8 cellular contexts compared by ENCODE assay signal in the genomic region with DNA sequence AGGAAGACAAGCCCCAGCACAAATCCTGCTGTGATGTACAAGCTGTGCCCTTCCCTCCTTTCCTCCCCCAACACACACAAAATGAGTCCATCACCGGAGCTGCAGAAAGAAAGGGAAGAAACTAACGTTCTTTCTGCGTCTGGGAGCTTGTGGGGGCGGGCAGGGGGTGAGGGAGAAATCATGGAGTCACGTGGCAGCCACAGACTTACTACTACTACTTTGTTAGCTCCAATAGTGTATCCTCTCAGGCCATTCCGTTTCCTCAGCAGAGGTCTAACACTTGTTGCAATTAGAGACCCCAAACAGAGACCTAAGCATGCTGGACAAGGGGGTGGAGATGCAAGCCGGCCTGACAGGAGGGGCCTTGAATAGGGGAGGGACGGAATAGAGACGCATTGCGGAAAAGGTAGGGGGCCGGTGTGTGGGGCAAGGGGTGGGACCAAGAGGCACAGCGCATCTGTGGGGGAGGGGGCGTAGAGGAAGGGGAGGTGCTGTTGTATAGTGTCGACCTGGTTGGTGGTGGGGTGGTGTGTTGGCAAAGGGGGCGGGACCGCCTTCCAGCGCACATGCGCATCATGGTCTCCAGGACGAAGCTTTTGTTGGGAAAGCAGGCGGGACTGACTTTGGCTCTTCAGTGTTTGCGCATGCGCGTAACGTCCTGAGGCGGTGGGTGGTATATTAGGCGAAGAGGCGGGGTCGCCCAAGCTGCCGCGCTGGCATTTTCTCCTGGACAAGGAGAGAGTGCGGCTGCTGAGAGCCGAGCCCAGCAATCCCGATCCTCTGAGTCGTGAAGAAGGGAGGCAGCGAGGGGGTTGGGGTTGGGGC. TPM values are rescaled to one million over a fixed set of nuclear protein-coding genes. Genes with fewer than 3 reads are reported as not detected.
DNase-seq lines count a peak whose midpoint lies in the region; ATAC-seq and TF ChIP-seq lines count a peak whose summit lies in the region.

A gene with protein sequence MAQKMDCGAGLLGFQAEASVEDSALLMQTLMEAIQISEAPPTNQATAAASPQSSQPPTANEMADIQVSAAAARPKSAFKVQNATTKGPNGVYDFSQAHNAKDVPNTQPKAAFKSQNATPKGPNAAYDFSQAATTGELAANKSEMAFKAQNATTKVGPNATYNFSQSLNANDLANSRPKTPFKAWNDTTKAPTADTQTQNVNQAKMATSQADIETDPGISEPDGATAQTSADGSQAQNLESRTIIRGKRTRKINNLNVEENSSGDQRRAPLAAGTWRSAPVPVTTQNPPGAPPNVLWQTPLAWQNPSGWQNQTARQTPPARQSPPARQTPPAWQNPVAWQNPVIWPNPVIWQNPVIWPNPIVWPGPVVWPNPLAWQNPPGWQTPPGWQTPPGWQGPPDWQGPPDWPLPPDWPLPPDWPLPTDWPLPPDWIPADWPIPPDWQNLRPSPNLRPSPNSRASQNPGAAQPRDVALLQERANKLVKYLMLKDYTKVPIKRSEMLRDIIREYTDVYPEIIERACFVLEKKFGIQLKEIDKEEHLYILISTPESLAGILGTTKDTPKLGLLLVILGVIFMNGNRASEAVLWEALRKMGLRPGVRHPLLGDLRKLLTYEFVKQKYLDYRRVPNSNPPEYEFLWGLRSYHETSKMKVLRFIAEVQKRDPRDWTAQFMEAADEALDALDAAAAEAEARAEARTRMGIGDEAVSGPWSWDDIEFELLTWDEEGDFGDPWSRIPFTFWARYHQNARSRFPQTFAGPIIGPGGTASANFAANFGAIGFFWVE (plus strand): TSS at position 703 of the 825 bp plus-strand sequence. CDS start 682 bp downstream, outside the sequence.

- peak within 1 kb of the TSS; percentile 78 for H3K27ac Mint-ChIP-seq in CD4-positive, alpha-beta T cell

- intact Hi-C loops in CD4-positive, alpha-beta T cell (cut with DNase I, micrococcal nuclease) = loop anchor here in 1 of 2 experiments (5.0 kb wide), 1 partner anchor 369 kb away; no protein-coding TSS in a partner anchor

- peak within 1 kb of the TSS; percentile 71 for H3K4me3 ChIP-seq in mucosa of stomach (ENCODE audit: low read length)

- no peak for TF ChIP-seq CTCF in CD4-positive, alpha-beta T cell (IDR thresholded peaks at IDR 0.05)

- H3K4me3 Mint-ChIP-seq in CD4-positive, alpha-beta T cell = peak within 1 kb of the TSS; percentile 95

- POLR2A ChIA-PET in CD4-positive, alpha-beta T cell (lab: Charles Lee) = interaction anchor here (0.7 to 2.4 kb wide), 3 partner anchors 9 to 369 kb away, joined by 3 to 8 read pairs (median 3); a partner anchor contains a TSS

- H3K9ac ChIP-seq in mucosa of stomach (ENCODE audit: low read length) = peak within 1 kb of the TSS; percentile 92

- CTCF ChIA-PET in CD4-positive, alpha-beta T cell (lab: Charles Lee) = no interaction called here

- peaks cover 28% of the 10 kb centered on the region for H3K4me1 Mint-ChIP-seq in CD4-positive, alpha-beta T cell (ENCODE audit: low read depth)

- no peaks in the 10 kb centered on the region for H3K9me3 Mint-ChIP-seq in CD4-positive, alpha-beta T cell

- peak within 1 kb of the TSS; percentile 41 for H3K27ac ChIP-seq in CD4-positive, alpha-beta T cell (ENCODE audit: low read depth, low read length)

- peaks cover 9% of the 10 kb centered on the region for H3K4me1 ChIP-seq in mucosa of stomach (ENCODE audit: control insufficient read depth, insufficient read depth, low read length)

- H3K36me3 Mint-ChIP-seq in CD4-positive, alpha-beta T cell (ENCODE audit: low read depth) = peaks cover 10% of the 10 kb centered on the region

- H3K27me3 Mint-ChIP-seq in CD4-positive, alpha-beta T cell = no peaks in the 10 kb centered on the region

- no peaks in the 10 kb centered on the region for H3K36me3 ChIP-seq in mucosa of stomach (ENCODE audit: control insufficient read depth, insufficient read depth, low read length)

- H3K27me3 ChIP-seq in CD4-positive, alpha-beta T cell (ENCODE audit: control insufficient read depth, insufficient read depth, low read length) = no peaks in the 10 kb centered on the region
- H3K27me3 ChIP-seq in mucosa of stomach (ENCODE audit: control insufficient read depth, insufficient read depth, low read length) = no peaks in the 10 kb centered on the region

- no peaks in the 10 kb centered on the region for H3K9me3 ChIP-seq in CD4-positive, alpha-beta T cell (ENCODE audit: control insufficient read depth, low read length)
- H3K9me3 ChIP-seq in mucosa of stomach (ENCODE audit: control insufficient read depth, low read length) = no peaks in the 10 kb centered on the region

- DNase-seq in CD4-positive, alpha-beta T cell = peak; percentile 52 to 74 (median 69)
- DNase-seq in HPDE6-E6E7 (ENCODE audit: extremely low spot score) = peak; percentile 70
- DNase-seq in OCI-M2 (lab: John Stamatoyannopoulos, UW; ENCODE audit: unreplicated experiment) = peak; percentile 83
- DNase-seq in activated T-cell treated with anti-CD3 and anti-CD28 coated beads, Interleukin-2, amount 50 U/mL, for 48 hours = peak; percentile 82 to 86
- peak; percentile 20 to 37 for DNase-seq in stimulated activated CD8-positive, alpha-beta memory T cell treated with anti-CD3 and anti-CD28 coated beads, Interleukin-7, amount 100 ng/mL, for 1 hour (ENCODE audit: low read depth in 2 of 2)

- ATAC-seq in CD4-positive, alpha-beta T cell (ENCODE audit: poor library complexity) = peak; percentile 92
- ATAC-seq in GM19455 (IDR thresholded peaks at IDR 0.05; ENCODE audit: unreplicated experiment) = peak; percentile 69
- ATAC-seq in esophagus mucosa = peak; percentile 91

RNA-seq across cellular contexts. Expression of the gene that starts here (rescaled TPM):
- total RNA-seq in CD4-positive, alpha-beta T cell = 10 to 100 TPM; 20.3 to 23.7 TPM
- total RNA-seq in esophagus mucosa = 31.4 TPM

Comparison
In these comparisons a context has a peak if more than half of its experiments do, and no peak if none do; other contexts are left out.
1. Peak in every context shown above with its lines: DNase-seq, ATAC-seq, H3K4me3 ChIP-seq and H3K27ac ChIP-seq.
2. DNase-seq: peak in every context shown above with its lines; median percentile 84 in activated T-cell treated with anti-CD3 and anti-CD28 coated beads, Interleukin-2, amount 50 U/mL, for 48 hours; 83 in OCI-M2; 70 in HPDE6-E6E7; 69 in CD4-positive, alpha-beta T cell; 28 in stimulated activated CD8-positive, alpha-beta memory T cell treated with anti-CD3 and anti-CD28 coated beads, Interleukin-7, amount 100 ng/mL, for 1 hour.